Comparison of ENCODE assay signal across 8 cellular contexts in the genomic region with DNA sequence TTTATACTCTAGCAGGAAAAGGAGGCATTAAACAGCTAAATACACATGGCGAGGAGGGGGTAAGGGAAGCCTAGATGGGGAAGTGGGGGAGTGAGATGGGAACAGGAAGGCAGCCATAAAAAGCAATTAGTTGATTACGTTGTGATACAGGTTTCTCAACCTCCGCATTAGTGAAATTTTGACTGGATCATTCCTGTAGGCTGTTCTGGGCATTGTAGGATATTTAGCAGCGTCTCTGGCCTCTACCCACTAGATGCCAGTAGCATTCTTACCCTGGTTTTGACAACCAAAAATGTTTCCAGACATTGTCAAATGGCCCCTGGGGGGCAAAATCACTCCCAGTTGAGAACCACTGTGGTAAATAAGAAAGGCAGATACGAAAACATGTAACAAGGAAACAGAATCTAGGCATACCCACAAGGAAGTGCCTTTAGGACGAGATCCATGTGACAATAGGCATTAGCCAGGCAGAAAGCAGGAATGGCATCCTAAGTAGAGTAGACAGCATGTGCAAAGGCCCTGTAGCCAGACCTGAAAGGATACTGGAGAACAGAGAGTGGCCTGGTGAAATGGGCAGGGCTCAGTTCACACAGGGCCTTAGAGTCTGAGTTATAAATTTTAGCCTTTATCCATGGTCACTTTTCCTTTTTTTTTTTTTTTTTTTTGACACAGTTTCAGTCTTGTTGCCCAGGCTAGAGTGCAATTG. TPM values are rescaled to one million over a fixed set of nuclear protein-coding genes. Genes with fewer than 3 reads are reported as not detected.
DNase-seq lines count a peak whose midpoint lies in the region; TF ChIP-seq lines count a peak whose summit lies in the region.

No MANE protein-coding gene starts in this region.

- H3K9ac ChIP-seq in OCI-LY3 (ENCODE audit: low read length) = peak overlapping the region; percentile 67
- no peak overlapping the region for H3K9ac ChIP-seq in endocrine pancreas (ENCODE audit: control insufficient read depth, insufficient read depth, low read length)

- H3K36me3 ChIP-seq in OCI-LY3 (replicated peaks; ENCODE audit: low read depth, low read length) (no peaks in the 10 kb centered on the region), endocrine pancreas (ENCODE audit: control insufficient read depth, insufficient read depth, low read length) (no peaks in the 10 kb centered on the region), sigmoid colon (no peaks in the 10 kb centered on the region)

- H4K20me1 ChIP-seq in OCI-LY3 (ENCODE audit: insufficient read depth, low read length) = no peaks in the 10 kb centered on the region

- H3K9me3 Mint-ChIP-seq in progenitor cell of endocrine pancreas (ENCODE audit: low read depth) = no peaks in the 10 kb centered on the region

- H3K4me3 ChIP-seq in OCI-LY3 (ENCODE audit: low read length) (peak overlapping the region; percentile 73), endocrine pancreas (ENCODE audit: control insufficient read depth, insufficient read depth, low read length) (peak overlapping the region; percentile 82), sigmoid colon (peak overlapping the region in 3 of 4 donors; percentile 52 to 57 (median 52))

- TF ChIP-seq EP300 in sigmoid colon (IDR thresholded peaks at IDR 0.05) = no peak

- no peaks in the 10 kb centered on the region for H3K79me2 ChIP-seq in OCI-LY3 (ENCODE audit: low read length)

- WGBS in sigmoid colon, 2 donors = 44 to 67% methylated on average over 6 of the region's 6 CpGs

- H3K4me1 ChIP-seq in OCI-LY3 (ENCODE audit: low read length) (peaks cover 28% of the 10 kb centered on the region), endocrine pancreas (ENCODE audit: control insufficient read depth, insufficient read depth, low read length) (no peaks in the 10 kb centered on the region), sigmoid colon (peaks cover 0 to 14% (median 8%) of the 10 kb centered on the region in 4 donors)

- DNase-seq in sigmoid colon = no peak
- DNase-seq in GM19238 (ENCODE audit: insufficient read length, low spot score) = no peak
- DNase-seq in progenitor cell of endocrine pancreas (ENCODE audit: low spot score, unreplicated experiment) = no peak
- DNase-seq in superior temporal gyrus (ENCODE audit: extremely low spot score) = no peak
- DNase-seq in NCI-H2196 (lab: John Stamatoyannopoulos, UW; ENCODE audit: unreplicated experiment) = no peak

- intact Hi-C loops in sigmoid colon (cut with DNase I) = loop anchor here (10.0 kb wide), 2 partner anchors 260 to 370 kb away; partner anchors contain the start of gene UBE2V1

- H3K36me3 Mint-ChIP-seq in progenitor cell of endocrine pancreas (ENCODE audit: insufficient read depth) = no peaks in the 10 kb centered on the region

- TF ChIP-seq CTCF in GM12872 (IDR thresholded peaks at IDR 0.05; ENCODE audit: insufficient read depth, low read depth, low read length) = peak; percentile 18; the same call in 1 of the 3 replicates
- peak; percentile 25 for TF ChIP-seq CTCF in OCI-LY3 (IDR thresholded peaks at IDR 0.05; ENCODE audit: low read depth, low read length)
- no peak for TF ChIP-seq CTCF in sigmoid colon (IDR thresholded peaks at IDR 0.05)
- no peak for TF ChIP-seq CTCF in progenitor cell of endocrine pancreas (IDR thresholded peaks at IDR 0.05; ENCODE audit: unreplicated experiment)

- no peak overlapping the region for H3K4me3 Mint-ChIP-seq in progenitor cell of endocrine pancreas (ENCODE audit: low read depth)

- peak overlapping the region; percentile 72 for H3K4me2 ChIP-seq in OCI-LY3 (ENCODE audit: low read length)

- no peak overlapping the region for H3K27ac Mint-ChIP-seq in progenitor cell of endocrine pancreas

- H3K27ac ChIP-seq in OCI-LY3 (ENCODE audit: low read length) (peak overlapping the region; percentile 37), sigmoid colon (peak overlapping the region; percentile 83 to 88 (median 84))

- peaks cover 2% of the 10 kb centered on the region for H3K27me3 Mint-ChIP-seq in progenitor cell of endocrine pancreas

- peak overlapping the region; percentile 78; the same call in 1 of the 2 replicates for H2AFZ ChIP-seq in OCI-LY3 (ENCODE audit: low read depth, low read length)

- H3K9me3 ChIP-seq in OCI-LY3 (ENCODE audit: insufficient read depth, low read length) = no peaks in the 10 kb centered on the region
- no peaks in the 10 kb centered on the region for H3K9me3 ChIP-seq in endocrine pancreas (ENCODE audit: control insufficient read depth, low read length)
- no peaks in the 10 kb centered on the region for H3K9me3 ChIP-seq in sigmoid colon

- no peaks in the 10 kb centered on the region for H3K27me3 ChIP-seq in OCI-LY3 (ENCODE audit: low read depth, low read length)
- H3K27me3 ChIP-seq in endocrine pancreas (ENCODE audit: control insufficient read depth, insufficient read depth, low read length) = no peaks in the 10 kb centered on the region
- H3K27me3 ChIP-seq in sigmoid colon = no peaks in the 10 kb centered on the region

- peaks cover 2% of the 10 kb centered on the region for H3K4me1 Mint-ChIP-seq in progenitor cell of endocrine pancreas (ENCODE audit: low read depth)

- TF ChIP-seq POLR2A in sigmoid colon (IDR thresholded peaks at IDR 0.05) = no peak

RNA-seq across cellular contexts. Expression of gene PTPN1, which starts 25.8 kb away (rescaled TPM):
- 10 to 100 TPM; 21.6 to 31.2 (median 23.6) TPM for total RNA-seq in sigmoid colon
- 10 to 100 TPM; 14.4 to 41.5 (median 23.6) TPM for polyA plus RNA-seq in sigmoid colon
- total RNA-seq in progenitor cell of endocrine pancreas = 26.0 and 27.7 TPM in 2 replicates

Comparison
In these comparisons a context has a peak if more than half of its experiments do, and no peak if none do; other contexts are left out.
1. CTCF ChIP-seq: peak in GM12872 (single experiment) and OCI-LY3 (single experiment); none in sigmoid colon (0 of 4) and progenitor cell of endocrine pancreas (single experiment).
2. Peak in every context shown above with its lines, with median percentiles within 50 percentile points of each other: H3K4me3 ChIP-seq.